22 cellular contexts compared by ENCODE assay signal in the genomic region with DNA sequence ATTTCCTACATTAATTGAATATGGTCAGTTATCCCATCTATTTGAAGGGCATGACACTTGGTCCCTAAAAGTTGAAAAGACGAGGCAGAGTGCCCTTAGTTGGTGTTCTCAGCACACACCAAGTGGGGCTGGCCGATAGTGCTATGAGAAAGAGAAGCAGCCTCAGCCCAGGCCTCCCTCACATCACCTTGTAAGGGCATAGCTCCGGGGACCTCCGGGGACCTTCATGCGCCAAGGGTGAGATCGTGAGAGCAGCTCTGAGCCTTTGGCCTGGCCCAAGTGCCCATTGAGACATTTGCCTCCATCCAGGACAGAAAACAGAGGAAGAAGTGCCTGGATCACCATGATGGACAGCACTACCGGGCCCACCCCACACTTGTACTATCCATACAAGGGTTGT.
"Had no signal": no experiment of that assay in that cellular context is flagged by ENCODE, and none has a peak within 500 bp of the region (broad histone marks: within the 10 kb centered on the region; RNA-seq: fewer than 3 reads in every experiment).

No MANE protein-coding gene starts in this region.

- H3K36me3 Mint-ChIP-seq: memory B cell; mesothelial cell of epicardium; natural killer cell; stimulated activated effector memory CD8-positive, alpha-beta T cell treated with anti-CD3 and anti-CD28 coated beads, Interleukin-12 subunit alpha, Interleukin-12 subunit beta, amount 100 ng/mL, for 72 hours had no signal

- H3K36me3 ChIP-seq: left lung, lower lobe of right lung, pancreas, suprapubic skin, tibial nerve had no signal

- H3K4me1 ChIP-seq: left lung, lower lobe of right lung, suprapubic skin, tibial nerve had no signal

- H3K4me3 ChIP-seq: dorsolateral prefrontal cortex, left lung, lower lobe of right lung, pancreas, smooth muscle cell, suprapubic skin, tibial nerve had no signal

- H3K9me3 Mint-ChIP-seq: memory B cell; natural killer cell; stimulated activated effector memory CD8-positive, alpha-beta T cell treated with anti-CD3 and anti-CD28 coated beads, Interleukin-12 subunit alpha, Interleukin-12 subunit beta, amount 100 ng/mL, for 72 hours had no signal

- ATAC-seq: left lung; lower lobe of right lung; natural killer cell; pancreas; stimulated activated effector memory CD8-positive, alpha-beta T cell treated with anti-CD3 and anti-CD28 coated beads, Interleukin-12 subunit alpha, Interleukin-12 subunit beta, amount 100 ng/mL, for 72 hours; stimulated activated naive CD8-positive, alpha-beta T cell treated with anti-CD3 and anti-CD28 coated beads, Interleukin-15, Interleukin-2, amounts not matched to agents 100 U/mL and 50 U/mL, for 24 hours had no signal

- H3K9me3 ChIP-seq: left lung, pancreas, suprapubic skin, tibial nerve had no signal

- H3K27ac Mint-ChIP-seq: memory B cell; mesothelial cell of epicardium; natural killer cell; stimulated activated effector memory CD8-positive, alpha-beta T cell treated with anti-CD3 and anti-CD28 coated beads, Interleukin-12 subunit alpha, Interleukin-12 subunit beta, amount 100 ng/mL, for 72 hours had no signal

- H3K4me3 Mint-ChIP-seq: memory B cell; mesothelial cell of epicardium; natural killer cell; neural crest cell; stimulated activated effector memory CD8-positive, alpha-beta T cell treated with anti-CD3 and anti-CD28 coated beads, Interleukin-12 subunit alpha, Interleukin-12 subunit beta, amount 100 ng/mL, for 72 hours had no signal

- H3K27me3 ChIP-seq: dorsolateral prefrontal cortex, left lung, pancreas, tibial nerve had no signal

- H3K4me1 Mint-ChIP-seq: memory B cell; natural killer cell; stimulated activated effector memory CD8-positive, alpha-beta T cell treated with anti-CD3 and anti-CD28 coated beads, Interleukin-12 subunit alpha, Interleukin-12 subunit beta, amount 100 ng/mL, for 72 hours had no signal

- H3K27ac ChIP-seq: left lung, lower lobe of right lung, pancreas, suprapubic skin, tibial nerve had no signal

- DNase-seq: caudate nucleus; cortex of kidney; dorsolateral prefrontal cortex; effector CD8-positive, alpha-beta T cell; foreskin melanocyte; head of caudate nucleus; hippocampal formation; left lung; lower lobe of right lung; natural killer cell; occipital lobe; pancreas; stimulated activated CD4-positive, alpha-beta T cell treated with anti-CD3 and anti-CD28 coated beads, Interleukin-4, amount 100 ng/mL, for 1 hour; stimulated activated CD8-positive, alpha-beta memory T cell treated with anti-CD3 and anti-CD28 coated beads, Interleukin-4, amount 100 ng/mL, for 48 hours; stimulated activated naive CD8-positive, alpha-beta T cell treated with anti-CD3 and anti-CD28 coated beads, Interleukin-15, Interleukin-2, amounts not matched to agents 100 U/mL and 50 U/mL, for 24 hours had no signal

- H3K4me2 ChIP-seq: smooth muscle cell had no signal
